Comparison of ENCODE assay signal across 16 cellular contexts in genomic region chr9:122822056-122822455, GRCh38. TPM values are rescaled to one million over a fixed set of nuclear protein-coding genes. Genes with fewer than 3 reads are reported as not detected.
DNase-seq lines count a peak whose midpoint lies in the region; ATAC-seq and TF ChIP-seq lines count a peak whose summit lies in the region.
"Had no signal": no experiment of that assay in that cellular context is flagged by ENCODE, and none has a peak within 500 bp of the region (broad histone marks: within the 10 kb centered on the region; RNA-seq: fewer than 3 reads in every experiment).

No MANE protein-coding gene starts in this region.

- H3K9ac ChIP-seq in mucosa of stomach (ENCODE audit: low read length), result peak overlapping the region; percentile 12

- no peak for ATAC-seq in upper lobe of left lung (ENCODE audit: low FRiP score in 2 of 2)

- peaks cover 11% of the 10 kb centered on the region for H3K4me1 ChIP-seq in mucosa of stomach (ENCODE audit: control insufficient read depth, insufficient read depth, low read length)
- peaks cover 45 to 59% (median 48%) of the 10 kb centered on the region in 4 donors for H3K4me1 ChIP-seq in upper lobe of left lung

- no peak for TF ChIP-seq EP300 in upper lobe of left lung (IDR thresholded peaks at IDR 0.05)

- CTCF ChIA-PET in activated naive CD4-positive, alpha-beta T cell treated with anti-CD3 and anti-CD28 coated beads, Interleukin-2, amount 10 ng/mL, durations not matched to agents 7 days and 5 days (lab: Charles Lee), result no interaction called here
- CTCF ChIA-PET in activated naive CD4-positive, alpha-beta T cell treated with anti-CD3 and anti-CD28 coated beads for 36 hours (lab: Charles Lee), result no interaction called here

- H3K9me3 ChIP-seq in mucosa of stomach (ENCODE audit: control insufficient read depth, low read length) (no peaks in the 10 kb centered on the region), upper lobe of left lung (no peaks in the 10 kb centered on the region)
- H3K9me3 ChIP-seq: colonic mucosa had no signal

- no peak overlapping the region for H3K4me3 Mint-ChIP-seq in activated naive CD4-positive, alpha-beta T cell treated with anti-CD3 and anti-CD28 coated beads, Interleukin-2, amount 10 ng/mL, durations not matched to agents 7 days and 5 days
- H3K4me3 Mint-ChIP-seq in activated naive CD4-positive, alpha-beta T cell treated with anti-CD3 and anti-CD28 coated beads for 36 hours, result no peak overlapping the region

- peaks cover 7% of the 10 kb centered on the region for H3K36me3 ChIP-seq in mucosa of stomach (ENCODE audit: control insufficient read depth, insufficient read depth, low read length)
- H3K36me3 ChIP-seq in upper lobe of left lung, result peaks cover 0 to 57% (median 27%) of the 10 kb centered on the region in 4 donors
- H3K36me3 ChIP-seq: colonic mucosa had no signal

- TF ChIP-seq POLR2A in upper lobe of left lung (IDR thresholded peaks at IDR 0.05), result no peak

- H3K27me3 ChIP-seq in mucosa of stomach (ENCODE audit: control insufficient read depth, insufficient read depth, low read length), result no peaks in the 10 kb centered on the region
- H3K27me3 ChIP-seq in upper lobe of left lung, result no peaks in the 10 kb centered on the region
- H3K27me3 ChIP-seq: colonic mucosa had no signal

- TF ChIP-seq CTCF in upper lobe of left lung (IDR thresholded peaks at IDR 0.05), result no peak

- 95 to 100% methylated on average over 6 of the region's 6 CpGs for WGBS in upper lobe of left lung, 2 donors

- H3K36me3 Mint-ChIP-seq in activated naive CD4-positive, alpha-beta T cell treated with anti-CD3 and anti-CD28 coated beads, Interleukin-2, amount 10 ng/mL, durations not matched to agents 7 days and 5 days, result peaks cover 49% of the 10 kb centered on the region
- H3K36me3 Mint-ChIP-seq in activated naive CD4-positive, alpha-beta T cell treated with anti-CD3 and anti-CD28 coated beads for 36 hours (ENCODE audit: low read depth), result peaks cover 12% of the 10 kb centered on the region

- no peaks in the 10 kb centered on the region for H3K27me3 Mint-ChIP-seq in activated naive CD4-positive, alpha-beta T cell treated with anti-CD3 and anti-CD28 coated beads, Interleukin-2, amount 10 ng/mL, durations not matched to agents 7 days and 5 days
- H3K27me3 Mint-ChIP-seq in activated naive CD4-positive, alpha-beta T cell treated with anti-CD3 and anti-CD28 coated beads for 36 hours (ENCODE audit: low read depth), result no peaks in the 10 kb centered on the region

- no peak for DNase-seq in activated naive CD4-positive, alpha-beta T cell treated with anti-CD3 and anti-CD28 coated beads, Interleukin-2, amount 10 ng/mL, durations not matched to agents 7 days and 5 days
- DNase-seq in activated naive CD4-positive, alpha-beta T cell treated with anti-CD3 and anti-CD28 coated beads for 36 hours, result no peak
- no peak for DNase-seq in upper lobe of left lung
- DNase-seq in DMS79 (lab: John Stamatoyannopoulos, UW), result no peak
- no peak for DNase-seq in occipital lobe (lab: John Stamatoyannopoulos, UW)
- DNase-seq in Kasumi-1 (lab: John Stamatoyannopoulos, UW), result no peak
- DNase-seq: activated effector memory CD4-positive, alpha-beta T cell treated with Interleukin-2 at 50 U/mL for 16 hours; EL; NCI-H1092 treated with DMSO at 0.1 percent for 48 hours; stimulated activated CD4-positive, alpha-beta T cell treated with anti-CD3 and anti-CD28 coated beads, Interleukin-4, amount 100 ng/mL, for 1 hour had no signal

- no peaks in the 10 kb centered on the region for H3K9me3 Mint-ChIP-seq in activated naive CD4-positive, alpha-beta T cell treated with anti-CD3 and anti-CD28 coated beads, Interleukin-2, amount 10 ng/mL, durations not matched to agents 7 days and 5 days
- no peaks in the 10 kb centered on the region for H3K9me3 Mint-ChIP-seq in activated naive CD4-positive, alpha-beta T cell treated with anti-CD3 and anti-CD28 coated beads for 36 hours

- peak overlapping the region; percentile 3 for H3K27ac ChIP-seq in angular gyrus (ENCODE audit: low read depth, low read length)
- peak overlapping the region; percentile 52 to 70 (median 64) for H3K27ac ChIP-seq in upper lobe of left lung
- H3K27ac ChIP-seq: colonic mucosa had no signal

- no peak overlapping the region for H3K4me3 ChIP-seq in mucosa of stomach (ENCODE audit: low read length)
- no peak overlapping the region for H3K4me3 ChIP-seq in upper lobe of left lung
- H3K4me3 ChIP-seq: colonic mucosa had no signal

- H3K4me1 Mint-ChIP-seq in activated naive CD4-positive, alpha-beta T cell treated with anti-CD3 and anti-CD28 coated beads, Interleukin-2, amount 10 ng/mL, durations not matched to agents 7 days and 5 days, result peaks cover 56% of the 10 kb centered on the region
- H3K4me1 Mint-ChIP-seq in activated naive CD4-positive, alpha-beta T cell treated with anti-CD3 and anti-CD28 coated beads for 36 hours (ENCODE audit: low read depth), result peaks cover 30% of the 10 kb centered on the region

- H3K27ac Mint-ChIP-seq in activated naive CD4-positive, alpha-beta T cell treated with anti-CD3 and anti-CD28 coated beads, Interleukin-2, amount 10 ng/mL, durations not matched to agents 7 days and 5 days, result peak overlapping the region; percentile 61
- H3K27ac Mint-ChIP-seq in activated naive CD4-positive, alpha-beta T cell treated with anti-CD3 and anti-CD28 coated beads for 36 hours, result no peak overlapping the region

- intact Hi-C loops in activated naive CD4-positive, alpha-beta T cell treated with anti-CD3 and anti-CD28 coated beads for 36 hours (cut with micrococcal nuclease), result no loop called here

RNA-seq across cellular contexts. Expression of gene PDCL, which starts 6.3 kb away (rescaled TPM):
- 10 to 100 TPM; 19.5 to 19.6 TPM for total RNA-seq in activated naive CD4-positive, alpha-beta T cell treated with anti-CD3 and anti-CD28 coated beads for 36 hours
- total RNA-seq in upper lobe of left lung (10 to 100 TPM; 18.3 to 34.3 (median 25.2) TPM), occipital lobe (72.2 TPM)

RNA-seq across cellular contexts. Expression of gene OR1K1, which starts 22.1 kb away (rescaled TPM):
- not detected for total RNA-seq in activated naive CD4-positive, alpha-beta T cell treated with anti-CD3 and anti-CD28 coated beads for 36 hours
- total RNA-seq in upper lobe of left lung, result not detected
- total RNA-seq in occipital lobe, result not detected
- total RNA-seq: A673, colonic mucosa, epithelial cell of proximal tubule, omental fat pad had no signal

RNA-seq across cellular contexts. Expression of gene OR5C1, which starts 33.3 kb away (rescaled TPM):
- not detected for total RNA-seq in activated naive CD4-positive, alpha-beta T cell treated with anti-CD3 and anti-CD28 coated beads for 36 hours
- total RNA-seq in upper lobe of left lung (not detected), occipital lobe (not detected)
- total RNA-seq: A673, colonic mucosa, epithelial cell of proximal tubule, omental fat pad had no signal
